Comparison of ENCODE assay signal across 1 cellular context in the genomic region with DNA sequence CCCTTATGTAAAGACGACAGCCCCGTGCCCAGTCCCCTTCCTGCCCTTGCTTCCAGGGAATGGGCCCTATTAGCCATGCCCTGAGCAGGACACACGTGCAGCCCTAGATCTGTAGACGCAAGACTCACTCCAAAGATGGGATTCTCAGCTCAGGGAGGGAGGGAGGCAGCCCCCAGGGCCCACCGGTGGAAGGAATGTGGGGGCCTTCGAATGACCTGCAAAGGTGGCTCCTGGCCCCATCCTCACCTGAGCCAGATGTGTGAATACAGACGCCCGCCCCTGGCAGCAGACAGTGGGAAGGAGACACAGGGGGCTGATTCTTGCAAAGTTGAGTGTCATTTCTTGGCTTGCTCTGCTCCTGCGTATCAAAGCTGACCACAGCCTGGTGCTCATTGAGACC.
TF ChIP-seq lines count a peak whose summit lies in the region.

No MANE protein-coding gene starts in this region.

TF ChIP-seq in H1, 55 proteins besides CTCF, POLR2A, EP300 and RAD21:
- TF ChIP-seq, protein P1, sequence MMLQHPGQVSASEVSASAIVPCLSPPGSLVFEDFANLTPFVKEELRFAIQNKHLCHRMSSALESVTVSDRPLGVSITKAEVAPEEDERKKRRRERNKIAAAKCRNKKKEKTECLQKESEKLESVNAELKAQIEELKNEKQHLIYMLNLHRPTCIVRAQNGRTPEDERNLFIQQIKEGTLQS (IDR thresholded peaks at IDR 0.05; ENCODE audit: insufficient read depth, low read depth, low read length), result no peak
- no peak for TF ChIP-seq POLR2AphosphoS5 (IDR thresholded peaks at IDR 0.05; ENCODE audit: low read depth, low read length)
- TF ChIP-seq, protein P2, sequence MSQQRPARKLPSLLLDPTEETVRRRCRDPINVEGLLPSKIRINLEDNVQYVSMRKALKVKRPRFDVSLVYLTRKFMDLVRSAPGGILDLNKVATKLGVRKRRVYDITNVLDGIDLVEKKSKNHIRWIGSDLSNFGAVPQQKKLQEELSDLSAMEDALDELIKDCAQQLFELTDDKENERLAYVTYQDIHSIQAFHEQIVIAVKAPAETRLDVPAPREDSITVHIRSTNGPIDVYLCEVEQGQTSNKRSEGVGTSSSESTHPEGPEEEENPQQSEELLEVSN (IDR thresholded peaks at IDR 0.05), result no peak
- no peak for TF ChIP-seq TEAD4 (IDR thresholded peaks at IDR 0.05; ENCODE audit: low read depth, low read length)
- TF ChIP-seq CTBP2 (IDR thresholded peaks at IDR 0.05; ENCODE audit: borderline replicate concordance, insufficient read depth, insufficient read length, low read length), result no peak
- TF ChIP-seq BRCA1 (IDR thresholded peaks at IDR 0.05; ENCODE audit: low read depth, low read length), result no peak
- no peak for TF ChIP-seq SRF (IDR thresholded peaks at IDR 0.05; ENCODE audit: low read depth, low read length)
- TF ChIP-seq ZNF274 (IDR thresholded peaks at IDR 0.05; ENCODE audit: borderline replicate concordance, extremely low read depth, low read length), result no peak
- no peak for TF ChIP-seq TAF7 (optimal IDR thresholded peaks at IDR 0.05; ENCODE audit: borderline replicate concordance, low read depth, low read length)
- TF ChIP-seq GTF2F1 (IDR thresholded peaks at IDR 0.05; ENCODE audit: borderline replicate concordance, low read depth, low read length), result no peak
- no peak for TF ChIP-seq NANOG (IDR thresholded peaks at IDR 0.05; ENCODE audit: insufficient read depth, low read depth, low read length, poor library complexity, severe bottlenecking)
- TF ChIP-seq CHD2 (IDR thresholded peaks at IDR 0.05; ENCODE audit: low read length), result no peak
- no peak for TF ChIP-seq FOSL1 (IDR thresholded peaks at IDR 0.05; ENCODE audit: insufficient read depth, low read depth, low read length)
- no peak for TF ChIP-seq RFX5 (IDR thresholded peaks at IDR 0.05; ENCODE audit: borderline replicate concordance, low read depth, low read length)
- no peak for TF ChIP-seq SIRT6 (IDR thresholded peaks at IDR 0.05; ENCODE audit: low read length)
- TF ChIP-seq YY1 (IDR thresholded peaks at IDR 0.05; ENCODE audit: low read depth, low read length), result no peak
TF ChIP-seq in H1: peak in this region for 0.
